ENCODE assay signal across 15 cellular contexts in genomic region chr12:4121506-4122020, GRCh38.
A peak's percentile ranks its signal among the peaks of the same experiment; 100 is the strongest.
DNase-seq lines count a peak whose midpoint lies in the region; ATAC-seq and TF ChIP-seq lines count a peak whose summit lies in the region.
"Had no signal": no experiment of that assay in that cellular context is flagged by ENCODE, and none has a peak within 500 bp of the region (broad histone marks: within the 10 kb centered on the region; RNA-seq: fewer than 3 reads in every experiment).

No MANE protein-coding gene starts in this region.

- no peaks in the 10 kb centered on the region for H3K27me3 ChIP-seq in BLaER1 treated with 17β-estradiol and CSF1 and Interleukin-3, amounts not matched to agents 10 nM and 100 nM
- H3K27me3 ChIP-seq in spleen (replicated peaks in 1 of 7) (peaks cover 0 to 3% (median 0%) of the 10 kb centered on the region in 7 donors), upper lobe of left lung (no peaks in the 10 kb centered on the region)

- WGBS in spleen, 5 donors, result 57 to 71% (median 67%) methylated on average over 6 of the region's 6 CpGs
- WGBS in upper lobe of left lung, 2 donors, result 72 to 79% methylated on average over 6 of the region's 6 CpGs

- no peak for ATAC-seq in activated CD4-positive, alpha-beta T cell treated with anti-CD3 and anti-CD28 coated beads for 36 hours
- no peak for ATAC-seq in upper lobe of left lung (ENCODE audit: low FRiP score in 2 of 2)

- H3K36me3 Mint-ChIP-seq in activated CD4-positive, alpha-beta T cell treated with anti-CD3 and anti-CD28 coated beads for 36 hours (ENCODE audit: low read depth), result no peaks in the 10 kb centered on the region
- H3K36me3 Mint-ChIP-seq in osteocyte (ENCODE audit: unreplicated experiment), result no peaks in the 10 kb centered on the region
- H3K36me3 Mint-ChIP-seq: CD14-positive monocyte, IgD-negative memory B cell had no signal

- peak overlapping the region in 8 of 11 experiments; percentile 50 to 96 (median 84); a peak in 16 of 22 replicates for H3K4me2 ChIP-seq in BLaER1 treated with 17β-estradiol and CSF1 and Interleukin-3, amounts not matched to agents 10 nM and 100 nM

- H3K9me3 Mint-ChIP-seq in activated CD4-positive, alpha-beta T cell treated with anti-CD3 and anti-CD28 coated beads for 36 hours (ENCODE audit: low read depth), result no peaks in the 10 kb centered on the region
- H3K9me3 Mint-ChIP-seq in osteocyte (ENCODE audit: unreplicated experiment), result no peaks in the 10 kb centered on the region
- H3K9me3 Mint-ChIP-seq: CD14-positive monocyte, IgD-negative memory B cell had no signal

- no peak overlapping the region for H3K4me3 Mint-ChIP-seq in activated CD4-positive, alpha-beta T cell treated with anti-CD3 and anti-CD28 coated beads for 36 hours
- no peak overlapping the region for H3K4me3 Mint-ChIP-seq in osteocyte (ENCODE audit: unreplicated experiment)

- no peaks in the 10 kb centered on the region for H3K36me3 ChIP-seq in BLaER1 treated with 17β-estradiol and CSF1 and Interleukin-3, amounts not matched to agents 10 nM and 100 nM
- H3K36me3 ChIP-seq in spleen, result no peaks in the 10 kb centered on the region
- H3K36me3 ChIP-seq in upper lobe of left lung, result no peaks in the 10 kb centered on the region

- peak overlapping the region; percentile 0 for H3K27ac Mint-ChIP-seq in activated CD4-positive, alpha-beta T cell treated with anti-CD3 and anti-CD28 coated beads for 36 hours
- H3K27ac Mint-ChIP-seq in osteocyte (ENCODE audit: unreplicated experiment), result no peak overlapping the region
- H3K27ac Mint-ChIP-seq: CD14-positive monocyte had no signal

- H3K9me3 ChIP-seq in BLaER1 treated with 17β-estradiol and CSF1 and Interleukin-3, amounts not matched to agents 10 nM and 100 nM (replicated peaks in 1 of 11), result no peaks in the 10 kb centered on the region
- H3K9me3 ChIP-seq in spleen, result no peaks in the 10 kb centered on the region
- no peaks in the 10 kb centered on the region for H3K9me3 ChIP-seq in upper lobe of left lung

- CTCF ChIA-PET in activated CD4-positive, alpha-beta T cell treated with anti-CD3 and anti-CD28 coated beads for 36 hours (lab: Charles Lee), result interaction anchor here (1.0 kb wide), 1 partner anchor 22 kb away, joined by 3 read pairs; no protein-coding TSS in a partner anchor

- H3K4me3 ChIP-seq in BLaER1 treated with 17β-estradiol and CSF1 and Interleukin-3, amounts not matched to agents 10 nM and 100 nM, result no peak overlapping the region
- H3K4me3 ChIP-seq in coronary artery (no peak overlapping the region), spleen (no peak overlapping the region), upper lobe of left lung (no peak overlapping the region)

- peaks cover 4% of the 10 kb centered on the region for H3K27me3 Mint-ChIP-seq in activated CD4-positive, alpha-beta T cell treated with anti-CD3 and anti-CD28 coated beads for 36 hours
- peaks cover 3% of the 10 kb centered on the region for H3K27me3 Mint-ChIP-seq in osteocyte (ENCODE audit: unreplicated experiment)

- TF ChIP-seq POLR2A in spleen (IDR thresholded peaks at IDR 0.05), result no peak
- TF ChIP-seq POLR2A in upper lobe of left lung (IDR thresholded peaks at IDR 0.05), result no peak

- H4K20me1 ChIP-seq in BLaER1 treated with 17β-estradiol and CSF1 and Interleukin-3, amounts not matched to agents 10 nM and 100 nM, result no peaks in the 10 kb centered on the region

- intact Hi-C loops in activated CD4-positive, alpha-beta T cell treated with anti-CD3 and anti-CD28 coated beads for 36 hours (cut with DNase I, micrococcal nuclease), result no loop called here
- intact Hi-C loops in spleen (cut with DNase I; ENCODE audit: low total_unique reads), result no loop called here

- POLR2A ChIA-PET in activated CD4-positive, alpha-beta T cell treated with anti-CD3 and anti-CD28 coated beads for 36 hours (lab: Charles Lee), result no interaction called here

- TF ChIP-seq CTCF in coronary artery (IDR thresholded peaks at IDR 0.05), result no peak
- TF ChIP-seq CTCF in osteocyte (IDR thresholded peaks at IDR 0.05), result no peak
- no peak for TF ChIP-seq CTCF in spleen (IDR thresholded peaks at IDR 0.05 in 8 of 11, conservative IDR thresholded peaks at IDR 0.05 in 3 of 11)
- no peak for TF ChIP-seq CTCF in upper lobe of left lung (IDR thresholded peaks at IDR 0.05)

- no peak for TF ChIP-seq EP300 in upper lobe of left lung (IDR thresholded peaks at IDR 0.05)

- peak overlapping the region in 6 of 11 experiments; percentile 45 to 71 (median 64); a peak in 11 of 22 replicates for H3K27ac ChIP-seq in BLaER1 treated with 17β-estradiol and CSF1 and Interleukin-3, amounts not matched to agents 10 nM and 100 nM
- H3K27ac ChIP-seq in coronary artery, result no peak overlapping the region
- no peak overlapping the region for H3K27ac ChIP-seq in spleen
- no peak overlapping the region for H3K27ac ChIP-seq in upper lobe of left lung

- DNase-seq in activated CD4-positive, alpha-beta T cell treated with anti-CD3 and anti-CD28 coated beads for 36 hours, result no peak
- no peak for DNase-seq in activated CD4-positive, alpha-beta T cell treated with anti-CD3 and anti-CD28 coated beads, Interleukin-2, amount 50 U/mL, for 48 hours
- DNase-seq in coronary artery (ENCODE audit: low spot score), result peak; percentile 47
- peak; percentile 42 for DNase-seq in osteocyte (ENCODE audit: extremely low spot score, unreplicated experiment)
- DNase-seq in EL, result no peak
- DNase-seq in spleen, result no peak
- no peak for DNase-seq in upper lobe of left lung
- DNase-seq: COR-L47, DMS153, NCI-H1930, NCI-H2171, NCI-H510A had no signal

- peaks cover 35 to 64% (median 54%) of the 10 kb centered on the region in 10 experiments for H3K4me1 ChIP-seq in BLaER1 treated with 17β-estradiol and CSF1 and Interleukin-3, amounts not matched to agents 10 nM and 100 nM
- peaks cover 9 to 30% (median 30%) of the 10 kb centered on the region in 6 donors for H3K4me1 ChIP-seq in spleen
- peaks cover 0 to 19% (median 9%) of the 10 kb centered on the region in 4 donors for H3K4me1 ChIP-seq in upper lobe of left lung

- no peak overlapping the region for H3K9ac ChIP-seq in BLaER1 treated with 17β-estradiol and CSF1 and Interleukin-3, amounts not matched to agents 10 nM and 100 nM

- peaks cover 58% of the 10 kb centered on the region for H3K4me1 Mint-ChIP-seq in activated CD4-positive, alpha-beta T cell treated with anti-CD3 and anti-CD28 coated beads for 36 hours
- H3K4me1 Mint-ChIP-seq in osteocyte (ENCODE audit: unreplicated experiment), result peaks cover 4% of the 10 kb centered on the region

Comparison
In these comparisons a context has a peak if more than half of its experiments do, and no peak if none do; other contexts are left out.
1. DNase-seq: peak in coronary artery (single experiment) and osteocyte (single experiment); none in activated CD4-positive, alpha-beta T cell treated with anti-CD3 and anti-CD28 coated beads for 36 hours (single experiment), activated CD4-positive, alpha-beta T cell treated with anti-CD3 and anti-CD28 coated beads, Interleukin-2, amount 50 U/mL, for 48 hours (0 of 2), EL (single experiment), spleen (single experiment) and upper lobe of left lung (0 of 2).
2. H3K27ac ChIP-seq: peak in BLaER1 treated with 17β-estradiol and CSF1 and Interleukin-3, amounts not matched to agents 10 nM and 100 nM (6 of 11); none in coronary artery (0 of 2), spleen (0 of 8) and upper lobe of left lung (0 of 4).